ENCODE assay signal across 13 cellular contexts in genomic region chr4:98802673-98803286, GRCh38.
"Had no signal": no experiment of that assay in that cellular context is flagged by ENCODE, and none has a peak within 500 bp of the region (broad histone marks: within the 10 kb centered on the region; RNA-seq: fewer than 3 reads in every experiment).

No MANE protein-coding gene starts in this region.

- H3K9me3 Mint-ChIP-seq: activated naive CD8-positive, alpha-beta T cell treated with anti-CD3 and anti-CD28 coated beads, Interleukin-2, amount 10 ng/mL, durations not matched to agents 7 days and 5 days; activated T-cell treated with anti-CD3 and anti-CD28 coated beads, Interleukin-2, amount 50 U/mL, for 4 hours; central memory CD8-positive, alpha-beta T cell; natural killer cell treated with Interleukin-12 subunit alpha and Interleukin-12 subunit beta and Interleukin-15 and Interleukin-18, amount 100 ng/mL, for 72 hours; stimulated activated effector memory CD8-positive, alpha-beta T cell treated with anti-CD3 and anti-CD28 coated beads, Interleukin-12 subunit alpha, Interleukin-12 subunit beta, amount 100 ng/mL, for 72 hours had no signal

- H3K4me1 ChIP-seq: tibial nerve, vagina had no signal

- H3K4me1 Mint-ChIP-seq: activated naive CD8-positive, alpha-beta T cell treated with anti-CD3 and anti-CD28 coated beads, Interleukin-2, amount 10 ng/mL, durations not matched to agents 7 days and 5 days; central memory CD8-positive, alpha-beta T cell; immature natural killer cell had no signal

- H3K4me3 Mint-ChIP-seq: activated naive CD8-positive, alpha-beta T cell treated with anti-CD3 and anti-CD28 coated beads, Interleukin-2, amount 10 ng/mL, durations not matched to agents 7 days and 5 days; activated T-cell treated with anti-CD3 and anti-CD28 coated beads, Interleukin-2, amount 50 U/mL, for 4 hours; central memory CD8-positive, alpha-beta T cell; immature natural killer cell; natural killer cell treated with Interleukin-12 subunit alpha and Interleukin-12 subunit beta and Interleukin-15 and Interleukin-18, amount 100 ng/mL, for 72 hours; stimulated activated effector memory CD8-positive, alpha-beta T cell treated with anti-CD3 and anti-CD28 coated beads, Interleukin-12 subunit alpha, Interleukin-12 subunit beta, amount 100 ng/mL, for 72 hours had no signal

- ATAC-seq: activated T-cell treated with anti-CD3 and anti-CD28 coated beads, Interleukin-2, amount 50 U/mL, for 4 hours; natural killer cell treated with Interleukin-12 subunit alpha and Interleukin-12 subunit beta and Interleukin-15 and Interleukin-18, amount 100 ng/mL, for 72 hours; right cardiac atrium; stimulated activated effector memory CD8-positive, alpha-beta T cell treated with anti-CD3 and anti-CD28 coated beads, Interleukin-12 subunit alpha, Interleukin-12 subunit beta, amount 100 ng/mL, for 72 hours had no signal

- H3K9me3 ChIP-seq: tibial nerve, vagina had no signal

- H3K27me3 ChIP-seq: tibial nerve, vagina had no signal

- DNase-seq: activated gamma-delta T cell treated with Interleukin-2 at 50 U/mL for 16 hours; activated naive CD8-positive, alpha-beta T cell treated with anti-CD3 and anti-CD28 coated beads, Interleukin-2, amount 10 ng/mL, durations not matched to agents 7 days and 5 days; activated T-cell treated with anti-CD3 and anti-CD28 coated beads, Interleukin-2, amount 50 U/mL, for 4 hours; immature natural killer cell; nucleus accumbens had no signal

- H3K27me3 Mint-ChIP-seq: activated naive CD8-positive, alpha-beta T cell treated with anti-CD3 and anti-CD28 coated beads, Interleukin-2, amount 10 ng/mL, durations not matched to agents 7 days and 5 days; central memory CD8-positive, alpha-beta T cell; natural killer cell treated with Interleukin-12 subunit alpha and Interleukin-12 subunit beta and Interleukin-15 and Interleukin-18, amount 100 ng/mL, for 72 hours had no signal

- H3K27ac Mint-ChIP-seq: activated naive CD8-positive, alpha-beta T cell treated with anti-CD3 and anti-CD28 coated beads, Interleukin-2, amount 10 ng/mL, durations not matched to agents 7 days and 5 days; immature natural killer cell; natural killer cell treated with Interleukin-12 subunit alpha and Interleukin-12 subunit beta and Interleukin-15 and Interleukin-18, amount 100 ng/mL, for 72 hours; progenitor cell of endocrine pancreas; stimulated activated effector memory CD8-positive, alpha-beta T cell treated with anti-CD3 and anti-CD28 coated beads, Interleukin-12 subunit alpha, Interleukin-12 subunit beta, amount 100 ng/mL, for 72 hours had no signal

- H3K4me3 ChIP-seq: smooth muscle cell, tibial nerve, vagina had no signal

- H3K36me3 ChIP-seq: tibial nerve, vagina had no signal

- H3K36me3 Mint-ChIP-seq: immature natural killer cell; natural killer cell treated with Interleukin-12 subunit alpha and Interleukin-12 subunit beta and Interleukin-15 and Interleukin-18, amount 100 ng/mL, for 72 hours; stimulated activated effector memory CD8-positive, alpha-beta T cell treated with anti-CD3 and anti-CD28 coated beads, Interleukin-12 subunit alpha, Interleukin-12 subunit beta, amount 100 ng/mL, for 72 hours had no signal

- H3K4me2 ChIP-seq: smooth muscle cell had no signal

- H3K27ac ChIP-seq: tibial nerve, vagina had no signal
